In the genomic region with DNA sequence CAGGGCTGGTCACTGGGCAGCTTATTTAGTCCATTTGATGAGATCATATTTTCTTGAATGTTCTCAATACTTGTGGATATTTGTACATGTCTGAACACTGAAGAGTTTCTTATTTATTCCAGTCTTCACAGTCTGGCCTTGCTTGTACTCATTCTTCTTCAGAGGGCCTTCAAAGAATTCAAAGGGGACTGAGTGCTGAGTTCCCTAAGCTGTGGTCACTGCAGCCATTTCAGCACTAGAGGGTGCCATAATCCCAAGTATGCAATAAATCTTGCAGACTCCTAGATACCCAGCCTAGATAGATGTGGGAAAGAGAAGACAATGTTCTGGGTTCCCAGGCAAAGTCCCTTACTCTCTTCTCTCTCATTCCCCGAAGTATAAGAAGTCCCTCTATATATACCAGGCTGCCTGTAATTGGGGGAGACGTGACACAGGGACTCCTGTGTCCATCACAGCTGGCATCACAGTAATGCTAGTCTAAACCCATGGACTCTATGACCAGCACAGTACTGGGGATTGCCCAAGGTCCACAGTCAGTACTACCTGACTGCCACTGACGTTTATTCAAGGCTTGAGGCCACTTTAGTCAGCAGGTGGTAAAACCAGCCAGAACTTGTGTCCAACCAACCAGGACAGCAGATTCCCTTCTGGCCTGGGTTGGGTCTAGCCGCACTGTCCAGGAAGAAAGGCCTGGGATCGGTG, we compare ENCODE assay signal across 8 cellular contexts. TPM values are rescaled to one million over a fixed set of nuclear protein-coding genes. Genes with fewer than 3 reads are reported as not detected.
DNase-seq lines count a peak whose midpoint lies in the region; ATAC-seq lines count a peak whose summit lies in the region.

No MANE protein-coding gene starts in this region.

- peak overlapping the region in 1 of 3 donors; percentile 34 for H3K9ac ChIP-seq in skeletal muscle tissue (ENCODE audit: low read depth in 1 of 3, low read length in 3 of 3)

- no peak overlapping the region for H3K27ac Mint-ChIP-seq in stimulated activated naive CD8-positive, alpha-beta T cell treated with anti-CD3 and anti-CD28 coated beads, Interleukin-15, amount 100 ng/mL, for 72 hours

- ATAC-seq in stimulated activated naive CD8-positive, alpha-beta T cell treated with anti-CD3 and anti-CD28 coated beads, Interleukin-15, amount 100 ng/mL, for 72 hours = peak; percentile 71
- no peak for ATAC-seq in stimulated activated naive CD8-positive, alpha-beta T cell treated with anti-CD3 and anti-CD28 coated beads, Interleukin-15, Interleukin-2, amounts not matched to agents 100 U/mL and 50 U/mL, for 24 hours
- ATAC-seq in HG02610 (IDR thresholded peaks at IDR 0.05; ENCODE audit: unreplicated experiment) (no peak), HG02623 (IDR thresholded peaks at IDR 0.05; ENCODE audit: unreplicated experiment) (no peak), HG03521 (IDR thresholded peaks at IDR 0.05; ENCODE audit: unreplicated experiment) (no peak)

- H3K27me3 ChIP-seq in skeletal muscle tissue (ENCODE audit: control insufficient read depth in 3 of 3, insufficient read depth in 3 of 3, low read length in 3 of 3) = no peaks in the 10 kb centered on the region

- no peaks in the 10 kb centered on the region for H3K4me1 Mint-ChIP-seq in stimulated activated naive CD8-positive, alpha-beta T cell treated with anti-CD3 and anti-CD28 coated beads, Interleukin-15, amount 100 ng/mL, for 72 hours

- peaks cover 5 to 45% (median 9%) of the 10 kb centered on the region in 3 donors for H3K9me3 ChIP-seq in skeletal muscle tissue (ENCODE audit: control insufficient read depth in 3 of 3, low read length in 3 of 3)

- H3K27ac ChIP-seq in skeletal muscle tissue (ENCODE audit: low read depth, low read length) = peak overlapping the region; percentile 57

- no peaks in the 10 kb centered on the region for H3K27me3 Mint-ChIP-seq in stimulated activated naive CD8-positive, alpha-beta T cell treated with anti-CD3 and anti-CD28 coated beads, Interleukin-15, amount 100 ng/mL, for 72 hours

- H3K4me1 ChIP-seq in skeletal muscle tissue (ENCODE audit: control insufficient read depth in 3 of 3, insufficient read depth in 3 of 3, low read length in 3 of 3) = peaks cover 5 to 18% (median 13%) of the 10 kb centered on the region in 3 donors

- peaks cover 45 to 54% of the 10 kb centered on the region in 2 donors for H3K9me3 Mint-ChIP-seq in stimulated activated naive CD8-positive, alpha-beta T cell treated with anti-CD3 and anti-CD28 coated beads, Interleukin-15, amount 100 ng/mL, for 72 hours

- peak; percentile 21 to 39 for DNase-seq in stimulated activated naive CD8-positive, alpha-beta T cell treated with anti-CD3 and anti-CD28 coated beads, Interleukin-15, amount 100 ng/mL, for 72 hours
- no peak for DNase-seq in stimulated activated naive CD8-positive, alpha-beta T cell treated with anti-CD3 and anti-CD28 coated beads, Interleukin-15, Interleukin-2, amounts not matched to agents 100 U/mL and 50 U/mL, for 24 hours
- peak; percentile 8 for DNase-seq in NOMO-1 treated with dmso at 0.1 percent for 144 hours (lab: John Stamatoyannopoulos, UW; ENCODE audit: unreplicated experiment)
- DNase-seq in cerebellar cortex (ENCODE audit: low spot score) = peak; percentile 32

- no peak overlapping the region for H3K4me3 Mint-ChIP-seq in stimulated activated naive CD8-positive, alpha-beta T cell treated with anti-CD3 and anti-CD28 coated beads, Interleukin-15, amount 100 ng/mL, for 72 hours

- peaks cover 0 to 10% (median 4%) of the 10 kb centered on the region in 3 donors for H3K36me3 ChIP-seq in skeletal muscle tissue (ENCODE audit: control insufficient read depth in 3 of 3, insufficient read depth in 3 of 3, low read length in 3 of 3)

- peak overlapping the region; percentile 33 to 50 (median 46) for H3K4me3 ChIP-seq in skeletal muscle tissue (ENCODE audit: low read length in 3 of 3)

RNA-seq across cellular contexts. Expression of a gene that starts 8.9 kb away (rescaled TPM):
- 1.0 TPM for total RNA-seq in skeletal muscle tissue

RNA-seq across cellular contexts. Expression of a gene that starts 11.5 kb away (rescaled TPM):
- 15.1 TPM for total RNA-seq in skeletal muscle tissue

RNA-seq across cellular contexts. Expression of a gene that starts 21.7 kb away (rescaled TPM):
- 9.9 TPM for total RNA-seq in skeletal muscle tissue

RNA-seq across cellular contexts. Expression of a gene that starts 30.7 kb away (rescaled TPM):
- 13.6 TPM for total RNA-seq in skeletal muscle tissue

RNA-seq across cellular contexts. Expression of a gene that starts 33.9 kb away (rescaled TPM):
- total RNA-seq in skeletal muscle tissue = 9.9 TPM
